8 cellular contexts compared by ENCODE assay signal in the genomic region with DNA sequence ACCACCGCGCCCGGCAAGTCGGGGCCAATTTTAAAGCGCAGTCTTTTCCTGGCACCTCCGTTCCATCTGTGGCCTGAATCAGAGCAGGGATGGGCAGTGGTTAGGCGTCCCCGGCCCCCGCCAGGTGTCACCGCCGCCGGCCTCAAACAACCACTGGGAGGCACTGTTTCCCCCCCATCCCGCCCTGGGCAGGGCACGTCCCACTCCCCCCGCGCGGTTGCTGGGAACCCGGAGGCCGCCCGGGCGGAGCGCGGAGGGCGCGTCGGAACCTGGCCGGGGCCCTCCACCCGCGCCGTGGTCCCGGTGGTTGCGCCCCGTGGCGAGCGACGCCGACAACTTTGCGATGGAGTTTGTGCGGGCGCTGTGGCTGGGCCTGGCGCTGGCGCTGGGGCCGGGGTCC. TPM values are rescaled to one million over a fixed set of nuclear protein-coding genes. Genes with fewer than 3 reads are reported as not detected.
A peak's percentile ranks its signal among the peaks of the same experiment; 100 is the strongest.
DNase-seq lines count a peak whose midpoint lies in the region; ATAC-seq and TF ChIP-seq lines count a peak whose summit lies in the region.

A gene with protein sequence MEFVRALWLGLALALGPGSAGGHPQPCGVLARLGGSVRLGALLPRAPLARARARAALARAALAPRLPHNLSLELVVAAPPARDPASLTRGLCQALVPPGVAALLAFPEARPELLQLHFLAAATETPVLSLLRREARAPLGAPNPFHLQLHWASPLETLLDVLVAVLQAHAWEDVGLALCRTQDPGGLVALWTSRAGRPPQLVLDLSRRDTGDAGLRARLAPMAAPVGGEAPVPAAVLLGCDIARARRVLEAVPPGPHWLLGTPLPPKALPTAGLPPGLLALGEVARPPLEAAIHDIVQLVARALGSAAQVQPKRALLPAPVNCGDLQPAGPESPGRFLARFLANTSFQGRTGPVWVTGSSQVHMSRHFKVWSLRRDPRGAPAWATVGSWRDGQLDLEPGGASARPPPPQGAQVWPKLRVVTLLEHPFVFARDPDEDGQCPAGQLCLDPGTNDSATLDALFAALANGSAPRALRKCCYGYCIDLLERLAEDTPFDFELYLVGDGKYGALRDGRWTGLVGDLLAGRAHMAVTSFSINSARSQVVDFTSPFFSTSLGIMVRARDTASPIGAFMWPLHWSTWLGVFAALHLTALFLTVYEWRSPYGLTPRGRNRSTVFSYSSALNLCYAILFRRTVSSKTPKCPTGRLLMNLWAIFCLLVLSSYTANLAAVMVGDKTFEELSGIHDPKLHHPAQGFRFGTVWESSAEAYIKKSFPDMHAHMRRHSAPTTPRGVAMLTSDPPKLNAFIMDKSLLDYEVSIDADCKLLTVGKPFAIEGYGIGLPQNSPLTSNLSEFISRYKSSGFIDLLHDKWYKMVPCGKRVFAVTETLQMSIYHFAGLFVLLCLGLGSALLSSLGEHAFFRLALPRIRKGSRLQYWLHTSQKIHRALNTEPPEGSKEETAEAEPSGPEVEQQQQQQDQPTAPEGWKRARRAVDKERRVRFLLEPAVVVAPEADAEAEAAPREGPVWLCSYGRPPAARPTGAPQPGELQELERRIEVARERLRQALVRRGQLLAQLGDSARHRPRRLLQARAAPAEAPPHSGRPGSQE (plus strand): TSS at position 325 of the 400 bp plus-strand sequence. CDS start 19 bp downstream, at position 344.

- peak; percentile 42 for ATAC-seq in esophagus mucosa
- ATAC-seq in HG03097 (IDR thresholded peaks at IDR 0.05; ENCODE audit: low FRiP score, unreplicated experiment): no peak

- H3K4me3 Mint-ChIP-seq in osteocyte (ENCODE audit: unreplicated experiment): peak within 1 kb of the TSS; percentile 32

- TF ChIP-seq CTCF in GM10248 (IDR thresholded peaks at IDR 0.05; ENCODE audit: control extremely low read depth, extremely low read depth, low read depth, missing control alignments) (peak; percentile 36), osteocyte (IDR thresholded peaks at IDR 0.05) (peak; percentile 69)

- H3K27me3 Mint-ChIP-seq in osteocyte (ENCODE audit: unreplicated experiment): peaks cover 34% of the 10 kb centered on the region

- no peak within 1 kb of the TSS for H3K27ac Mint-ChIP-seq in osteocyte (ENCODE audit: unreplicated experiment)

- DNase-seq in GM10248 (ENCODE audit: extremely low spot score): peak; percentile 82
- DNase-seq in NCI-H2196 (lab: John Stamatoyannopoulos, UW; ENCODE audit: unreplicated experiment): peak; percentile 76
- DNase-seq in activated CD8-positive, alpha-beta memory T cell treated with anti-CD3 and anti-CD28 coated beads, Interleukin-2, amount 50 U/mL, for 48 hours: peak; percentile 87
- no peak for DNase-seq in osteocyte (ENCODE audit: extremely low spot score, unreplicated experiment)
- no peak for DNase-seq in NK-92 (lab: John Stamatoyannopoulos, UW; ENCODE audit: unreplicated experiment)
- DNase-seq in occipital lobe (lab: John Stamatoyannopoulos, UW): no peak

- no peaks in the 10 kb centered on the region for H3K9me3 Mint-ChIP-seq in osteocyte (ENCODE audit: unreplicated experiment)

- POLR2A ChIA-PET in GM10248 (lab: Yijun Ruan, JAX): no interaction called here

- H3K36me3 Mint-ChIP-seq in osteocyte (ENCODE audit: unreplicated experiment): no peaks in the 10 kb centered on the region

- H3K4me1 Mint-ChIP-seq in osteocyte (ENCODE audit: unreplicated experiment): peaks cover 5% of the 10 kb centered on the region

- CTCF ChIA-PET in GM10248 (lab: Yijun Ruan, JAX): interaction anchor here (1.1 to 1.4 kb wide), 2 partner anchors 13 to 20 kb away, joined by 3 to 4 read pairs; no protein-coding TSS in a partner anchor

RNA-seq across cellular contexts. Expression of the gene that starts here (rescaled TPM):
- total RNA-seq in esophagus mucosa (not detected), osteocyte (0.46 TPM in 1 of 2 replicates, not detected in the other), occipital lobe (not detected)

Comparison
In these comparisons a context has a peak if more than half of its experiments do, and no peak if none do; other contexts are left out.
1. Peak in ATAC-seq in esophagus mucosa; RNA of the gene not detected or under 1 TPM.
2. DNase-seq: peak in GM10248 (single experiment), NCI-H2196 (single experiment) and activated CD8-positive, alpha-beta memory T cell treated with anti-CD3 and anti-CD28 coated beads, Interleukin-2, amount 50 U/mL, for 48 hours (single experiment); none in osteocyte (single experiment), NK-92 (single experiment) and occipital lobe (single experiment).